Comparison of ENCODE assay signal across 19 cellular contexts in genomic region chr1:40986328-40986783, GRCh38. TPM values are rescaled to one million over a fixed set of nuclear protein-coding genes. Genes with fewer than 3 reads are reported as not detected.
DNase-seq lines count a peak whose midpoint lies in the region; ATAC-seq and FAIRE-seq lines count a peak whose summit lies in the region.
"Had no signal": no experiment of that assay in that cellular context is flagged by ENCODE, and none has a peak within 500 bp of the region (broad histone marks: within the 10 kb centered on the region; RNA-seq: fewer than 3 reads in every experiment).

No MANE protein-coding gene starts in this region.

- FAIRE-seq in urothelium cell line (lab: Jason Lieb, UNC) = no peak
- FAIRE-seq: A204.1, K562, keratinocyte had no signal

- H3K9me3 Mint-ChIP-seq in activated CD4-positive, alpha-beta T cell treated with anti-CD3 and anti-CD28 coated beads for 36 hours (ENCODE audit: low read depth) = no peaks in the 10 kb centered on the region
- no peaks in the 10 kb centered on the region for H3K9me3 Mint-ChIP-seq in activated T-helper 1 cell treated with anti-CD3 and anti-CD28 coated beads, Interleukin-12 subunit alpha, Interleukin-12 subunit beta, Interleukin-2, Interleukin-4 antibody, amounts not matched to agents 30 ng/mL and 10 ng/mL and 1 ng/mL, durations not matched to agents 14 hours and 24 hours and 36 hours
- H3K9me3 Mint-ChIP-seq in stimulated activated naive B cell treated with anti-CD40 and anti-IgM and Interleukin-4, amounts not matched to agents 10 μg/mL and 1 μg/mL and 100 μg/mL, for 72 hours = no peaks in the 10 kb centered on the region

- H3K4me1 Mint-ChIP-seq in activated CD4-positive, alpha-beta T cell treated with anti-CD3 and anti-CD28 coated beads for 36 hours = peaks cover 54% of the 10 kb centered on the region
- peaks cover 60% of the 10 kb centered on the region for H3K4me1 Mint-ChIP-seq in activated T-helper 1 cell treated with anti-CD3 and anti-CD28 coated beads, Interleukin-12 subunit alpha, Interleukin-12 subunit beta, Interleukin-2, Interleukin-4 antibody, amounts not matched to agents 30 ng/mL and 10 ng/mL and 1 ng/mL, durations not matched to agents 14 hours and 24 hours and 36 hours (ENCODE audit: low read depth)
- H3K4me1 Mint-ChIP-seq in stimulated activated naive B cell treated with anti-CD40 and anti-IgM and Interleukin-4, amounts not matched to agents 10 μg/mL and 1 μg/mL and 100 μg/mL, for 72 hours = peaks cover 8 to 17% of the 10 kb centered on the region in 2 donors

- H3K27ac Mint-ChIP-seq in activated CD4-positive, alpha-beta T cell treated with anti-CD3 and anti-CD28 coated beads for 36 hours = peak overlapping the region; percentile 72
- H3K27ac Mint-ChIP-seq in activated T-helper 1 cell treated with anti-CD3 and anti-CD28 coated beads, Interleukin-12 subunit alpha, Interleukin-12 subunit beta, Interleukin-2, Interleukin-4 antibody, amounts not matched to agents 30 ng/mL and 10 ng/mL and 1 ng/mL, durations not matched to agents 14 hours and 24 hours and 36 hours = peak overlapping the region; percentile 84
- peak overlapping the region; percentile 32 for H3K27ac Mint-ChIP-seq in stimulated activated naive B cell treated with anti-CD40 and anti-IgM and Interleukin-4, amounts not matched to agents 10 μg/mL and 1 μg/mL and 100 μg/mL, for 72 hours

- POLR2A ChIA-PET in activated CD4-positive, alpha-beta T cell treated with anti-CD3 and anti-CD28 coated beads for 36 hours (lab: Charles Lee) = interaction anchor here (0.7 kb wide), 1 partner anchor 9 kb away, joined by 3 read pairs; no protein-coding TSS in a partner anchor

- CTCF ChIA-PET in activated CD4-positive, alpha-beta T cell treated with anti-CD3 and anti-CD28 coated beads for 36 hours (lab: Charles Lee) = interaction anchor here (0.7 to 1.3 kb wide), 5 partner anchors 9 to 1287 kb away, joined by 3 to 4 read pairs (median 3); no protein-coding TSS in a partner anchor

- no peak for DNase-seq in activated CD4-positive, alpha-beta T cell treated with anti-CD3 and anti-CD28 coated beads for 36 hours
- no peak for DNase-seq in activated CD4-positive, alpha-beta T cell treated with anti-CD3 and anti-CD28 coated beads for 1 hour
- DNase-seq in activated T-helper 1 cell treated with anti-CD3 and anti-CD28 coated beads, Interleukin-12 subunit alpha, Interleukin-12 subunit beta, Interleukin-2, Interleukin-4 antibody, amounts not matched to agents 30 ng/mL and 10 ng/mL and 1 ng/mL, durations not matched to agents 14 hours and 24 hours and 36 hours (ENCODE audit: low spot score) = no peak
- peak; percentile 58 for DNase-seq in left lobe of liver (ENCODE audit: low spot score)
- DNase-seq in stimulated activated naive B cell treated with anti-CD40 and anti-IgM and Interleukin-4, amounts not matched to agents 10 μg/mL and 1 μg/mL and 100 μg/mL, for 72 hours = no peak
- no peak for DNase-seq in pons (ENCODE audit: low spot score)
- no peak for DNase-seq in urothelium cell line (ENCODE audit: low spot score)
- DNase-seq: activated CD4-positive, alpha-beta T cell treated with anti-CD3 and anti-CD28 coated beads for 4 hours; DMS53; GOT3; hippocampal formation; NCI-H1048; PC-9; stimulated activated CD4-positive, alpha-beta T cell treated with anti-CD3 and anti-CD28 coated beads, Interleukin-4, amount 100 ng/mL, for 1 hour; T-helper 9 cell had no signal

- ATAC-seq in activated CD4-positive, alpha-beta T cell treated with anti-CD3 and anti-CD28 coated beads for 36 hours = no peak
- ATAC-seq in left lobe of liver (peak; percentile 47), GM21381 (IDR thresholded peaks at IDR 0.05; ENCODE audit: unreplicated experiment) (no peak)
- no peak for ATAC-seq in stimulated activated naive B cell treated with anti-CD40 and anti-IgM and Interleukin-4, amounts not matched to agents 10 μg/mL and 1 μg/mL and 100 μg/mL, for 72 hours (replicated peaks)
- ATAC-seq: K562 had no signal

- intact Hi-C loops in activated CD4-positive, alpha-beta T cell treated with anti-CD3 and anti-CD28 coated beads for 36 hours (cut with DNase I, micrococcal nuclease) = no loop called here
- intact Hi-C loops in activated T-helper 1 cell treated with anti-CD3 and anti-CD28 coated beads, Interleukin-12 subunit alpha, Interleukin-12 subunit beta, Interleukin-2, Interleukin-4 antibody, amounts not matched to agents 30 ng/mL and 10 ng/mL and 1 ng/mL, durations not matched to agents 14 hours and 24 hours and 36 hours (cut with micrococcal nuclease) = loop anchor here (10.0 kb wide), 2 partner anchors 258 to 942 kb away; partner anchors contain the start of genes CAP1 and SCMH1

- H3K36me3 Mint-ChIP-seq in activated CD4-positive, alpha-beta T cell treated with anti-CD3 and anti-CD28 coated beads for 36 hours (ENCODE audit: low read depth) = peaks cover 94% of the 10 kb centered on the region
- peaks cover 87% of the 10 kb centered on the region for H3K36me3 Mint-ChIP-seq in activated T-helper 1 cell treated with anti-CD3 and anti-CD28 coated beads, Interleukin-12 subunit alpha, Interleukin-12 subunit beta, Interleukin-2, Interleukin-4 antibody, amounts not matched to agents 30 ng/mL and 10 ng/mL and 1 ng/mL, durations not matched to agents 14 hours and 24 hours and 36 hours (ENCODE audit: low read depth)
- peaks cover 50 to 69% of the 10 kb centered on the region in 2 donors for H3K36me3 Mint-ChIP-seq in stimulated activated naive B cell treated with anti-CD40 and anti-IgM and Interleukin-4, amounts not matched to agents 10 μg/mL and 1 μg/mL and 100 μg/mL, for 72 hours

- H3K27me3 Mint-ChIP-seq in activated CD4-positive, alpha-beta T cell treated with anti-CD3 and anti-CD28 coated beads for 36 hours = no peaks in the 10 kb centered on the region
- no peaks in the 10 kb centered on the region for H3K27me3 Mint-ChIP-seq in activated T-helper 1 cell treated with anti-CD3 and anti-CD28 coated beads, Interleukin-12 subunit alpha, Interleukin-12 subunit beta, Interleukin-2, Interleukin-4 antibody, amounts not matched to agents 30 ng/mL and 10 ng/mL and 1 ng/mL, durations not matched to agents 14 hours and 24 hours and 36 hours (ENCODE audit: insufficient read depth)
- no peaks in the 10 kb centered on the region for H3K27me3 Mint-ChIP-seq in stimulated activated naive B cell treated with anti-CD40 and anti-IgM and Interleukin-4, amounts not matched to agents 10 μg/mL and 1 μg/mL and 100 μg/mL, for 72 hours

- H3K4me3 Mint-ChIP-seq in activated CD4-positive, alpha-beta T cell treated with anti-CD3 and anti-CD28 coated beads for 36 hours = no peak overlapping the region
- H3K4me3 Mint-ChIP-seq in activated T-helper 1 cell treated with anti-CD3 and anti-CD28 coated beads, Interleukin-12 subunit alpha, Interleukin-12 subunit beta, Interleukin-2, Interleukin-4 antibody, amounts not matched to agents 30 ng/mL and 10 ng/mL and 1 ng/mL, durations not matched to agents 14 hours and 24 hours and 36 hours = no peak overlapping the region
- no peak overlapping the region for H3K4me3 Mint-ChIP-seq in stimulated activated naive B cell treated with anti-CD40 and anti-IgM and Interleukin-4, amounts not matched to agents 10 μg/mL and 1 μg/mL and 100 μg/mL, for 72 hours

RNA-seq across cellular contexts. Expression of gene CTPS1, which starts 6.9 kb away (rescaled TPM):
- 100 to 1,000 TPM in 1 of 2 experiments, 10 to 100 TPM in 1; 89.5 to 106 TPM for total RNA-seq in activated CD4-positive, alpha-beta T cell treated with anti-CD3 and anti-CD28 coated beads for 36 hours
- 172 and 174 TPM in 2 replicates for total RNA-seq in activated T-helper 1 cell treated with anti-CD3 and anti-CD28 coated beads, Interleukin-12 subunit alpha, Interleukin-12 subunit beta, Interleukin-2, Interleukin-4 antibody, amounts not matched to agents 30 ng/mL and 10 ng/mL and 1 ng/mL, durations not matched to agents 14 hours and 24 hours and 36 hours
- 35.6 TPM for total RNA-seq in left lobe of liver

RNA-seq across cellular contexts. Expression of gene SLFNL1, which starts 35.2 kb away (rescaled TPM):
- under 1 TPM; 0.14 TPM for total RNA-seq in activated CD4-positive, alpha-beta T cell treated with anti-CD3 and anti-CD28 coated beads for 36 hours
- total RNA-seq in activated T-helper 1 cell treated with anti-CD3 and anti-CD28 coated beads, Interleukin-12 subunit alpha, Interleukin-12 subunit beta, Interleukin-2, Interleukin-4 antibody, amounts not matched to agents 30 ng/mL and 10 ng/mL and 1 ng/mL, durations not matched to agents 14 hours and 24 hours and 36 hours = 0.18 TPM in 1 of 2 replicates, not detected in the other
- not detected for total RNA-seq in left lobe of liver

Comparison
In these comparisons a context has a peak if more than half of its experiments do, and no peak if none do; other contexts are left out.
1. H3K27ac Mint-ChIP-seq: peak in every context shown above with its lines; median percentile 84 in activated T-helper 1 cell treated with anti-CD3 and anti-CD28 coated beads, Interleukin-12 subunit alpha, Interleukin-12 subunit beta, Interleukin-2, Interleukin-4 antibody, amounts not matched to agents 30 ng/mL and 10 ng/mL and 1 ng/mL, durations not matched to agents 14 hours and 24 hours and 36 hours; 72 in activated CD4-positive, alpha-beta T cell treated with anti-CD3 and anti-CD28 coated beads for 36 hours; 32 in stimulated activated naive B cell treated with anti-CD40 and anti-IgM and Interleukin-4, amounts not matched to agents 10 μg/mL and 1 μg/mL and 100 μg/mL, for 72 hours.